25 cellular contexts compared by ENCODE assay signal in genomic region chr11:79498681-79499080, GRCh38.
"Had no signal": no experiment of that assay in that cellular context is flagged by ENCODE, and none has a peak within 500 bp of the region (broad histone marks: within the 10 kb centered on the region; RNA-seq: fewer than 3 reads in every experiment).

No MANE protein-coding gene starts in this region.

- H3K9me3 ChIP-seq: esophagus squamous epithelium, gastrocnemius medialis, prostate gland, suprapubic skin, transverse colon, upper lobe of right lung, vagina had no signal

- H3K27ac ChIP-seq: esophagus squamous epithelium, gastrocnemius medialis, neural progenitor cell, parathyroid adenoma, prostate gland, right atrium auricular region, suprapubic skin, transverse colon, upper lobe of right lung, vagina had no signal

- H3K36me3 ChIP-seq: esophagus squamous epithelium, gastrocnemius medialis, neural progenitor cell, prostate gland, right atrium auricular region, suprapubic skin, transverse colon, upper lobe of right lung, vagina had no signal

- H3K4me1 ChIP-seq: neural progenitor cell, parathyroid adenoma, prostate gland, suprapubic skin, upper lobe of right lung, vagina had no signal

- H3K27me3 ChIP-seq: esophagus squamous epithelium, gastrocnemius medialis, neural progenitor cell, right atrium auricular region, suprapubic skin, transverse colon, upper lobe of right lung, vagina had no signal

- DNase-seq: cortex of kidney; effector memory CD8-positive, alpha-beta T cell; erythroblast; esophagus squamous epithelium; gastrocnemius medialis; midbrain; naive thymus-derived CD4-positive, alpha-beta T cell; stimulated activated CD4-positive, alpha-beta T cell treated with anti-CD3 and anti-CD28 coated beads, Interleukin-12 subunit alpha, Interleukin-12 subunit beta, amount 100 ng/mL, for 4 hours; stimulated activated CD4-positive, alpha-beta T cell treated with anti-CD3 and anti-CD28 coated beads, Interleukin-1b, Interleukin-23, amount 100 ng/mL, for 48 hours; stimulated activated CD4-positive, alpha-beta T cell treated with anti-CD3 and anti-CD28 coated beads, Interleukin-4, amount 100 ng/mL, for 1 hour; stimulated activated CD8-positive, alpha-beta memory T cell treated with anti-CD3 and anti-CD28 coated beads, Interleukin-4, amount 100 ng/mL, for 48 hours; stimulated activated naive CD4-positive, alpha-beta T cell; stimulated activated naive CD8-positive, alpha-beta T cell treated with anti-CD3 and anti-CD28 coated beads, Interleukin-15, amount 100 ng/mL, for 72 hours; transverse colon; upper lobe of right lung had no signal

- H3K4me3 ChIP-seq: esophagus squamous epithelium, gastrocnemius medialis, lung, neural progenitor cell, prostate gland, right atrium auricular region, smooth muscle cell, suprapubic skin, transverse colon, upper lobe of right lung, vagina had no signal

- ATAC-seq: effector memory CD8-positive, alpha-beta T cell; gastrocnemius medialis; left lobe of liver; naive thymus-derived CD4-positive, alpha-beta T cell; sciatic nerve; stimulated activated naive CD8-positive, alpha-beta T cell treated with anti-CD3 and anti-CD28 coated beads, Interleukin-15, amount 100 ng/mL, for 72 hours; upper lobe of right lung had no signal
